In the genomic region with DNA sequence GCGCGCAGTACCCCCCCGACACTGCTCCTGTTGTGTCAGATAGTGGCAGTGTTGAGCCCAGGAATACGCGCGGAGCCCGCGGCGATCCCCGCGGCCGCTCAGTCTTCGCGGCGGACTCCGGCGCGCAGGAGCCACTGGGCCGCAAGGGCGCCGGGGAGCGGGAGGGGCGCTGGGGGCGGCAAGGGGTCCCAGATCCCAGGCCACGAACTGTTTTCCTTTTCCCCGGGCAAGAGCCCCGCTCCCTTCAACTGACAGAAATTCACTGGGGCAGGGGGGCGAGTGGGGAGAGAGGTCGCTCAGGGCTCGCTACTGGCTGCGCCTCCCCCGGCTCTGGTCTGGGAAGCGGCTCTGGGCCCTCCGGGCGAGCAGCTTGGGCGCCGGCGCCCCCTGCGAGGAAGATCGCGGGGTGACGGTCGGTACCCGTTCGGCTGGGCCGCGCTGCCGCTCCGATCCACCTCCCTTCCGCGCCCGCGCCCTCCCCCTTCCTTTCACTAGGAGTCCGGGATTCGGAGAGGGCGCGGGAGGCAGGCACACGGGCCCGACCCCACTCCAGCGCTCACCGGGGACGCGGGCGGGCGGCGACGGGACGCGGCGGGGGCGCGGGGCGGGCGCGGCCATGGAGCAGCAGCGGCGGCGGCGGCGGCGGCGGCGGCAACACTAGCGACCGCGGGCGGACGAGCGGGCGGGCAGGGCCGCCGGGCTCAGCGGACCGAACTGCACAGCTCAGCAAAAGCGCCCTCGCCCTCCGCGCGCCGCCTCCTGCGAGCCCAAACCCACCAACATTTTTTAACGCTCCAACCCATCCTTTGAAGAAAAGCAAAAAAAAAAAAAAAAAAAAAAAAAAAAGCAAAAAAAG, we compare ENCODE assay signal across 8 cellular contexts. TPM values are rescaled to one million over a fixed set of nuclear protein-coding genes. Genes with fewer than 3 reads are reported as not detected.
DNase-seq lines count a peak whose midpoint lies in the region; ATAC-seq and TF ChIP-seq lines count a peak whose summit lies in the region.

No MANE protein-coding gene starts in this region.

- peak; percentile 88 for TF ChIP-seq CTCF in OCI-LY3 (IDR thresholded peaks at IDR 0.05; ENCODE audit: low read depth, low read length)

- no peaks in the 10 kb centered on the region for H3K9me3 ChIP-seq in OCI-LY3 (ENCODE audit: insufficient read depth, low read length)

- H3K4me1 Mint-ChIP-seq in activated T-helper 17 cell treated with anti-CD3 and anti-CD28 coated beads, Interleukin-2, amount 50 U/mL, for 72 hours = no peaks in the 10 kb centered on the region
- H3K4me1 Mint-ChIP-seq in natural killer cell treated with Interleukin-12 subunit alpha and Interleukin-12 subunit beta and Interleukin-15 and Interleukin-18, amount 100 ng/mL, for 72 hours (ENCODE audit: low read depth in 2 of 2) = peaks cover 13 to 15% of the 10 kb centered on the region in 2 donors
- peaks cover 8% of the 10 kb centered on the region for H3K4me1 Mint-ChIP-seq in stimulated activated naive CD8-positive, alpha-beta T cell treated with anti-CD3 and anti-CD28 coated beads, Interleukin-15, Interleukin-2, amounts not matched to agents 100 ng/mL and 50 ng/mL, for 24 hours (ENCODE audit: low read depth)

- no peaks in the 10 kb centered on the region for H3K36me3 ChIP-seq in OCI-LY3 (replicated peaks; ENCODE audit: low read depth, low read length)

- peak; percentile 82 for ATAC-seq in GM21526 (IDR thresholded peaks at IDR 0.05; ENCODE audit: low FRiP score, unreplicated experiment)
- peak; percentile 97 for ATAC-seq in activated T-helper 17 cell treated with anti-CD3 and anti-CD28 coated beads, Interleukin-2, amount 50 U/mL, for 72 hours (replicated peaks)
- ATAC-seq in natural killer cell treated with Interleukin-12 subunit alpha and Interleukin-12 subunit beta and Interleukin-15 and Interleukin-18, amount 100 ng/mL, for 72 hours = peak; percentile 91 to 93

- no peak overlapping the region for H3K27ac Mint-ChIP-seq in activated T-helper 17 cell treated with anti-CD3 and anti-CD28 coated beads, Interleukin-2, amount 50 U/mL, for 72 hours
- peak overlapping the region; percentile 37 to 73 for H3K27ac Mint-ChIP-seq in natural killer cell treated with Interleukin-12 subunit alpha and Interleukin-12 subunit beta and Interleukin-15 and Interleukin-18, amount 100 ng/mL, for 72 hours
- peak overlapping the region; percentile 68 for H3K27ac Mint-ChIP-seq in stimulated activated naive CD8-positive, alpha-beta T cell treated with anti-CD3 and anti-CD28 coated beads, Interleukin-15, Interleukin-2, amounts not matched to agents 100 ng/mL and 50 ng/mL, for 24 hours

- H2AFZ ChIP-seq in OCI-LY3 (ENCODE audit: low read depth, low read length) = peak overlapping the region; percentile 59; the same call in 1 of the 2 replicates

- H3K27me3 Mint-ChIP-seq in activated T-helper 17 cell treated with anti-CD3 and anti-CD28 coated beads, Interleukin-2, amount 50 U/mL, for 72 hours = peaks cover 20% of the 10 kb centered on the region
- no peaks in the 10 kb centered on the region for H3K27me3 Mint-ChIP-seq in natural killer cell treated with Interleukin-12 subunit alpha and Interleukin-12 subunit beta and Interleukin-15 and Interleukin-18, amount 100 ng/mL, for 72 hours
- peaks cover 12% of the 10 kb centered on the region for H3K27me3 Mint-ChIP-seq in stimulated activated naive CD8-positive, alpha-beta T cell treated with anti-CD3 and anti-CD28 coated beads, Interleukin-15, Interleukin-2, amounts not matched to agents 100 ng/mL and 50 ng/mL, for 24 hours

- H3K4me3 ChIP-seq in OCI-LY3 (ENCODE audit: low read length) = peak overlapping the region; percentile 83

- peak overlapping the region; percentile 30 for H3K4me3 Mint-ChIP-seq in activated T-helper 17 cell treated with anti-CD3 and anti-CD28 coated beads, Interleukin-2, amount 50 U/mL, for 72 hours
- H3K4me3 Mint-ChIP-seq in natural killer cell treated with Interleukin-12 subunit alpha and Interleukin-12 subunit beta and Interleukin-15 and Interleukin-18, amount 100 ng/mL, for 72 hours = no peak overlapping the region
- H3K4me3 Mint-ChIP-seq in stimulated activated naive CD8-positive, alpha-beta T cell treated with anti-CD3 and anti-CD28 coated beads, Interleukin-15, Interleukin-2, amounts not matched to agents 100 ng/mL and 50 ng/mL, for 24 hours = no peak overlapping the region

- no peaks in the 10 kb centered on the region for H4K20me1 ChIP-seq in OCI-LY3 (ENCODE audit: insufficient read depth, low read length)

- H3K4me2 ChIP-seq in OCI-LY3 (ENCODE audit: low read length) = peak overlapping the region; percentile 95

- no peaks in the 10 kb centered on the region for H3K9me3 Mint-ChIP-seq in activated T-helper 17 cell treated with anti-CD3 and anti-CD28 coated beads, Interleukin-2, amount 50 U/mL, for 72 hours
- H3K9me3 Mint-ChIP-seq in natural killer cell treated with Interleukin-12 subunit alpha and Interleukin-12 subunit beta and Interleukin-15 and Interleukin-18, amount 100 ng/mL, for 72 hours = no peaks in the 10 kb centered on the region
- H3K9me3 Mint-ChIP-seq in stimulated activated naive CD8-positive, alpha-beta T cell treated with anti-CD3 and anti-CD28 coated beads, Interleukin-15, Interleukin-2, amounts not matched to agents 100 ng/mL and 50 ng/mL, for 24 hours = no peaks in the 10 kb centered on the region

- H3K79me2 ChIP-seq in OCI-LY3 (ENCODE audit: low read length) = peaks cover 35% of the 10 kb centered on the region

- peak overlapping the region; percentile 84 for H3K27ac ChIP-seq in OCI-LY3 (ENCODE audit: low read length)

- DNase-seq in DMS53 (lab: John Stamatoyannopoulos, UW) = peak; percentile 94
- peak; percentile 82 for DNase-seq in HuH-7 (ENCODE audit: low spot score)
- DNase-seq in fibroblast of peridontal ligament (ENCODE audit: extremely low read depth) = peak; percentile 84
- DNase-seq in natural killer cell treated with Interleukin-12 subunit alpha and Interleukin-12 subunit beta and Interleukin-15 and Interleukin-18, amount 100 ng/mL, for 72 hours (ENCODE audit: low spot score) = peak; percentile 89

- peaks cover 9% of the 10 kb centered on the region for H3K36me3 Mint-ChIP-seq in activated T-helper 17 cell treated with anti-CD3 and anti-CD28 coated beads, Interleukin-2, amount 50 U/mL, for 72 hours (ENCODE audit: low read depth)
- H3K36me3 Mint-ChIP-seq in natural killer cell treated with Interleukin-12 subunit alpha and Interleukin-12 subunit beta and Interleukin-15 and Interleukin-18, amount 100 ng/mL, for 72 hours = peaks cover 6% of the 10 kb centered on the region
- no peaks in the 10 kb centered on the region for H3K36me3 Mint-ChIP-seq in stimulated activated naive CD8-positive, alpha-beta T cell treated with anti-CD3 and anti-CD28 coated beads, Interleukin-15, Interleukin-2, amounts not matched to agents 100 ng/mL and 50 ng/mL, for 24 hours (ENCODE audit: low read depth)

- H3K4me1 ChIP-seq in OCI-LY3 (ENCODE audit: low read length) = peaks cover 31% of the 10 kb centered on the region

- peaks cover 3% of the 10 kb centered on the region for H3K27me3 ChIP-seq in OCI-LY3 (ENCODE audit: low read depth, low read length)

- H3K9ac ChIP-seq in OCI-LY3 (ENCODE audit: low read length) = peak overlapping the region; percentile 98

RNA-seq across cellular contexts. Expression of gene SETBP1, which starts 1.4 kb away (rescaled TPM):
- 1 to 10 TPM; 2.2 to 7.6 TPM for total RNA-seq in activated T-helper 17 cell treated with anti-CD3 and anti-CD28 coated beads, Interleukin-2, amount 50 U/mL, for 72 hours
- 10 to 100 TPM; 77.9 to 79.6 TPM for total RNA-seq in natural killer cell treated with Interleukin-12 subunit alpha and Interleukin-12 subunit beta and Interleukin-15 and Interleukin-18, amount 100 ng/mL, for 72 hours

Comparison
In these comparisons a context has a peak if more than half of its experiments do, and no peak if none do; other contexts are left out.
1. Peak in every context shown above with its lines: DNase-seq, ATAC-seq, H3K4me3 ChIP-seq and H3K27ac ChIP-seq.
2. RNA of gene SETBP1, which starts 1.4 kb away (total RNA-seq): 77.9 to 79.6 TPM in natural killer cell treated with Interleukin-12 subunit alpha and Interleukin-12 subunit beta and Interleukin-15 and Interleukin-18, amount 100 ng/mL, for 72 hours; 2.2 to 7.6 TPM in activated T-helper 17 cell treated with anti-CD3 and anti-CD28 coated beads, Interleukin-2, amount 50 U/mL, for 72 hours; every median in the first group is over 4 times any median in the second.